In genomic region chr12:51661199-51661598, GRCh38 we compare ENCODE assay signal across 29 cellular contexts.
"Had no signal": no experiment of that assay in that cellular context is flagged by ENCODE, and none has a peak within 500 bp of the region (broad histone marks: within the 10 kb centered on the region; RNA-seq: fewer than 3 reads in every experiment).

No MANE protein-coding gene starts in this region.

- H3K27me3 ChIP-seq: body of pancreas, colonic mucosa, left lung, neural progenitor cell, right atrium auricular region, spleen, testis, transverse colon had no signal

- H3K36me3 Mint-ChIP-seq: activated naive CD4-positive, alpha-beta T cell treated with anti-CD3 and anti-CD28 coated beads, Interleukin-2, amount 50 U/mL, for 24 hours had no signal

- H3K27ac Mint-ChIP-seq: activated CD8-positive, alpha-beta T cell treated with anti-CD3 and anti-CD28 coated beads for 36 hours; activated naive CD4-positive, alpha-beta T cell treated with anti-CD3 and anti-CD28 coated beads, Interleukin-2, amount 50 U/mL, for 24 hours; activated naive CD8-positive, alpha-beta T cell treated with anti-CD3 and anti-CD28 coated beads, Interleukin-2, amount 50 U/mL, for 24 hours; activated T-helper 17 cell treated with anti-CD3 and anti-CD28 coated beads, Interleukin-2, amount 50 U/mL, for 72 hours; naive thymus-derived CD8-positive, alpha-beta T cell; neural progenitor cell; T-helper 17 cell had no signal

- H3K4me3 Mint-ChIP-seq: activated CD8-positive, alpha-beta T cell treated with anti-CD3 and anti-CD28 coated beads for 36 hours; activated naive CD4-positive, alpha-beta T cell treated with anti-CD3 and anti-CD28 coated beads, Interleukin-2, amount 50 U/mL, for 24 hours; activated naive CD8-positive, alpha-beta T cell treated with anti-CD3 and anti-CD28 coated beads, Interleukin-2, amount 50 U/mL, for 24 hours; activated T-cell treated with anti-CD3 and anti-CD28 coated beads, Interleukin-2, amount 50 U/mL, for 4 hours; activated T-helper 17 cell treated with anti-CD3 and anti-CD28 coated beads, Interleukin-2, amount 50 U/mL, for 72 hours; naive thymus-derived CD8-positive, alpha-beta T cell; neural progenitor cell; T-helper 17 cell had no signal

- DNase-seq: activated CD4-positive, alpha-beta T cell treated with anti-CD3 and anti-CD28 coated beads, Interleukin-2, amount 50 U/mL, for 1 hour; activated CD4-positive, CD25-positive, alpha-beta regulatory T cell treated with anti-CD3 and anti-CD28 coated beads, Interleukin-2, amount 50 U/mL, for 72 hours; activated CD8-positive, alpha-beta T cell treated with anti-CD3 and anti-CD28 coated beads for 36 hours; activated gamma-delta T cell treated with Interleukin-2 at 50 U/mL for 16 hours; activated naive CD8-positive, alpha-beta T cell treated with anti-CD3 and anti-CD28 coated beads, Interleukin-2, amount 50 U/mL, for 24 hours; activated T-cell treated with anti-CD3 and anti-CD28 coated beads, Interleukin-2, amount 50 U/mL, for 4 hours; amygdala; body of pancreas; colonic mucosa; effector CD8-positive, alpha-beta T cell; esophagus squamous epithelium; foreskin melanocyte; heart right ventricle; left lung; lower lobe of right lung; mesenchymal stem cell; naive thymus-derived CD8-positive, alpha-beta T cell; occipital lobe; spleen; stimulated activated naive CD4-positive, alpha-beta T cell treated with Interleukin-2 at 50 U/mL for 16 hours; T-helper 17 cell; T1000; testis; transverse colon had no signal

- ATAC-seq: activated CD8-positive, alpha-beta T cell treated with anti-CD3 and anti-CD28 coated beads for 36 hours; activated naive CD8-positive, alpha-beta T cell treated with anti-CD3 and anti-CD28 coated beads, Interleukin-2, amount 50 U/mL, for 24 hours; activated T-cell treated with anti-CD3 and anti-CD28 coated beads, Interleukin-2, amount 50 U/mL, for 4 hours; activated T-helper 17 cell treated with anti-CD3 and anti-CD28 coated beads, Interleukin-2, amount 50 U/mL, for 72 hours; body of pancreas; heart right ventricle; left lung; lower lobe of right lung; naive thymus-derived CD8-positive, alpha-beta T cell; T-helper 17 cell had no signal

- H3K4me1 Mint-ChIP-seq: activated naive CD4-positive, alpha-beta T cell treated with anti-CD3 and anti-CD28 coated beads, Interleukin-2, amount 50 U/mL, for 24 hours; activated naive CD8-positive, alpha-beta T cell treated with anti-CD3 and anti-CD28 coated beads, Interleukin-2, amount 50 U/mL, for 24 hours; activated T-helper 17 cell treated with anti-CD3 and anti-CD28 coated beads, Interleukin-2, amount 50 U/mL, for 72 hours; naive thymus-derived CD8-positive, alpha-beta T cell had no signal

- H3K4me3 ChIP-seq: body of pancreas, colonic mucosa, esophagus squamous epithelium, heart right ventricle, left lung, lower lobe of right lung, neural progenitor cell, right atrium auricular region, spleen, testis, transverse colon had no signal

- H3K27ac ChIP-seq: body of pancreas, colonic mucosa, epithelial cell of prostate, esophagus squamous epithelium, heart right ventricle, left lung, lower lobe of right lung, neural progenitor cell, right atrium auricular region, spleen, testis, transverse colon had no signal

- H3K9me3 Mint-ChIP-seq: activated CD8-positive, alpha-beta T cell treated with anti-CD3 and anti-CD28 coated beads for 36 hours; activated naive CD4-positive, alpha-beta T cell treated with anti-CD3 and anti-CD28 coated beads, Interleukin-2, amount 50 U/mL, for 24 hours; activated naive CD8-positive, alpha-beta T cell treated with anti-CD3 and anti-CD28 coated beads, Interleukin-2, amount 50 U/mL, for 24 hours; activated T-cell treated with anti-CD3 and anti-CD28 coated beads, Interleukin-2, amount 50 U/mL, for 4 hours; activated T-helper 17 cell treated with anti-CD3 and anti-CD28 coated beads, Interleukin-2, amount 50 U/mL, for 72 hours; naive thymus-derived CD8-positive, alpha-beta T cell had no signal

- H3K9me3 ChIP-seq: body of pancreas, colonic mucosa, left lung, lower lobe of right lung, spleen, testis, transverse colon had no signal

- H3K36me3 ChIP-seq: colonic mucosa, esophagus squamous epithelium, heart right ventricle, left lung, lower lobe of right lung, neural progenitor cell, right atrium auricular region, spleen, transverse colon had no signal

- H3K4me1 ChIP-seq: colonic mucosa, esophagus squamous epithelium, heart right ventricle, left lung, lower lobe of right lung, right atrium auricular region, spleen, testis, transverse colon had no signal
